Comparison of ENCODE assay signal across 14 cellular contexts in genomic region chr1:21631944-21632887, GRCh38. TPM values are rescaled to one million over a fixed set of nuclear protein-coding genes. Genes with fewer than 3 reads are reported as not detected.
DNase-seq lines count a peak whose midpoint lies in the region; ATAC-seq and TF ChIP-seq lines count a peak whose summit lies in the region.
"Had no signal": no experiment of that assay in that cellular context is flagged by ENCODE, and none has a peak within 500 bp of the region (broad histone marks: within the 10 kb centered on the region; RNA-seq: fewer than 3 reads in every experiment).

No MANE protein-coding gene starts in this region.

- no peaks in the 10 kb centered on the region for H3K36me3 ChIP-seq in adrenal gland (replicated peaks in 1 of 2)
- H3K36me3 ChIP-seq in naive thymus-derived CD4-positive, alpha-beta T cell (ENCODE audit: control insufficient read depth in 2 of 3, insufficient read depth in 3 of 3, low read length in 3 of 3), result no peaks in the 10 kb centered on the region
- H3K36me3 ChIP-seq in osteoblast (ENCODE audit: insufficient read depth, low read length), result no peaks in the 10 kb centered on the region
- no peaks in the 10 kb centered on the region for H3K36me3 ChIP-seq in HAP-1 (replicated peaks)
- H3K36me3 ChIP-seq: gastroesophageal sphincter, ovary had no signal

- peaks cover 7% of the 10 kb centered on the region for H3K36me3 Mint-ChIP-seq in Calu3 (ENCODE audit: insufficient read depth, unreplicated experiment)
- no peaks in the 10 kb centered on the region for H3K36me3 Mint-ChIP-seq in naive thymus-derived CD4-positive, alpha-beta T cell
- H3K36me3 Mint-ChIP-seq: CD8-positive, alpha-beta T cell; stimulated activated memory B cell treated with anti-CD40 and anti-IgM and Interleukin-4, amounts not matched to agents 10 μg/mL and 1 μg/mL and 100 μg/mL, for 72 hours had no signal

- no peaks in the 10 kb centered on the region for H3K9me3 Mint-ChIP-seq in Calu3 (ENCODE audit: low read depth, unreplicated experiment)
- H3K9me3 Mint-ChIP-seq in naive thymus-derived CD4-positive, alpha-beta T cell, result peaks cover 0 to 3% (median 0%) of the 10 kb centered on the region in 11 donors
- H3K9me3 Mint-ChIP-seq: CD8-positive, alpha-beta T cell; stimulated activated memory B cell treated with anti-CD40 and anti-IgM and Interleukin-4, amounts not matched to agents 10 μg/mL and 1 μg/mL and 100 μg/mL, for 72 hours had no signal

- no peaks in the 10 kb centered on the region for H3K27me3 Mint-ChIP-seq in Calu3 (ENCODE audit: unreplicated experiment)
- peaks cover 0 to 20% (median 8%) of the 10 kb centered on the region in 5 donors for H3K27me3 Mint-ChIP-seq in naive thymus-derived CD4-positive, alpha-beta T cell

- peak; percentile 43 for DNase-seq in Calu3
- peak; percentile 55 for DNase-seq in NB4 (ENCODE audit: low read depth)
- peak; percentile 70 to 90 (median 83) for DNase-seq in adrenal gland
- no peak for DNase-seq in naive thymus-derived CD4-positive, alpha-beta T cell
- no peak for DNase-seq in osteoblast (ENCODE audit: insufficient read length, low spot score, missing footprints)
- DNase-seq in NCI-H69 (lab: John Stamatoyannopoulos, UW), result no peak
- no peak for DNase-seq in HAP-1 (ENCODE audit: low spot score in 2 of 2)
- DNase-seq: amniotic stem cell; CD8-positive, alpha-beta T cell; effector CD4-positive, alpha-beta T cell; NCI-H2029 treated with DMSO at 0.1 percent for 48 hours; ovary had no signal

- H3K4me2 ChIP-seq in osteoblast (ENCODE audit: insufficient read depth, low read length), result no peak overlapping the region

- H2AFZ ChIP-seq in osteoblast (ENCODE audit: low read length), result no peak overlapping the region

- peak; percentile 14 for ATAC-seq in naive thymus-derived CD4-positive, alpha-beta T cell
- ATAC-seq: CD8-positive, alpha-beta T cell; gastroesophageal sphincter; stimulated activated memory B cell treated with anti-CD40 and anti-IgM and Interleukin-4, amounts not matched to agents 10 μg/mL and 1 μg/mL and 100 μg/mL, for 72 hours had no signal

- WGBS in adrenal gland, 4 donors, result 21 to 43% (median 34%) methylated on average over 7 to 19 of the region's 19 CpGs

- POLR2A ChIA-PET in naive thymus-derived CD4-positive, alpha-beta T cell (lab: Charles Lee), result no interaction called here

- H3K27ac ChIP-seq in adrenal gland (peak overlapping the region; percentile 43 to 79 (median 68)), osteoblast (ENCODE audit: low read depth, low read length) (no peak overlapping the region)
- no peak overlapping the region for H3K27ac ChIP-seq in naive thymus-derived CD4-positive, alpha-beta T cell (ENCODE audit: low read depth, low read length)
- H3K27ac ChIP-seq: gastroesophageal sphincter, ovary had no signal

- H3K27me3 ChIP-seq in adrenal gland (no peaks in the 10 kb centered on the region), osteoblast (ENCODE audit: insufficient read depth, low read length) (peaks cover 10% of the 10 kb centered on the region), HAP-1 (ENCODE audit: low read depth) (no peaks in the 10 kb centered on the region)
- no peaks in the 10 kb centered on the region for H3K27me3 ChIP-seq in naive thymus-derived CD4-positive, alpha-beta T cell (ENCODE audit: control insufficient read depth in 2 of 2, insufficient read depth in 2 of 2, low read length in 2 of 2)
- H3K27me3 ChIP-seq: ovary had no signal

- H3K4me1 ChIP-seq in adrenal gland (replicated peaks in 1 of 2) (peaks cover 8 to 24% of the 10 kb centered on the region in 2 donors), osteoblast (ENCODE audit: insufficient read depth, low read length) (no peaks in the 10 kb centered on the region), HAP-1 (no peaks in the 10 kb centered on the region; the same call in 1 of the 2 replicates)
- H3K4me1 ChIP-seq in naive thymus-derived CD4-positive, alpha-beta T cell (ENCODE audit: control insufficient read depth in 2 of 2, insufficient read depth in 2 of 2, low read length in 2 of 2), result no peaks in the 10 kb centered on the region
- H3K4me1 ChIP-seq: gastroesophageal sphincter had no signal

- peaks cover 23% of the 10 kb centered on the region for H3K4me1 Mint-ChIP-seq in Calu3 (ENCODE audit: low read depth, unreplicated experiment)
- peaks cover 0 to 1% (median 0%) of the 10 kb centered on the region in 7 donors for H3K4me1 Mint-ChIP-seq in naive thymus-derived CD4-positive, alpha-beta T cell
- H3K4me1 Mint-ChIP-seq: stimulated activated memory B cell treated with anti-CD40 and anti-IgM and Interleukin-4, amounts not matched to agents 10 μg/mL and 1 μg/mL and 100 μg/mL, for 72 hours had no signal

- TF ChIP-seq POLR2A in NB4 (IDR thresholded peaks at IDR 0.05; ENCODE audit: extremely low read depth, insufficient read length) (no peak), adrenal gland (IDR thresholded peaks at IDR 0.05) (no peak)

- in situ Hi-C loops in HAP-1 (cut with MboI; ENCODE audit: low sequenced_read_pairs), result no loop called here

- TF ChIP-seq CTCF in Calu3 (IDR thresholded peaks at IDR 0.05; ENCODE audit: unreplicated experiment) (no peak), NB4 (IDR thresholded peaks at IDR 0.05; ENCODE audit: low read depth, low read length) (no peak), adrenal gland (IDR thresholded peaks at IDR 0.05) (no peak), osteoblast (IDR thresholded peaks at IDR 0.05; ENCODE audit: extremely low read depth, low read depth, low read length) (no peak)

- CTCF ChIA-PET in Calu3 (lab: Charles Lee), result no interaction called here
- CTCF ChIA-PET in naive thymus-derived CD4-positive, alpha-beta T cell (lab: Charles Lee), result no interaction called here

- no peak overlapping the region for H3K4me3 Mint-ChIP-seq in Calu3 (ENCODE audit: low read depth, unreplicated experiment)
- no peak overlapping the region for H3K4me3 Mint-ChIP-seq in naive thymus-derived CD4-positive, alpha-beta T cell
- H3K4me3 Mint-ChIP-seq: CD8-positive, alpha-beta T cell; stimulated activated memory B cell treated with anti-CD40 and anti-IgM and Interleukin-4, amounts not matched to agents 10 μg/mL and 1 μg/mL and 100 μg/mL, for 72 hours had no signal

- no peaks in the 10 kb centered on the region for H3K79me2 ChIP-seq in osteoblast (ENCODE audit: insufficient read depth, low read length)

- H3K4me3 ChIP-seq in NB4 (ENCODE audit: low read depth, low read length) (no peak overlapping the region), adrenal gland (no peak overlapping the region), osteoblast (ENCODE audit: insufficient read depth, low read length) (no peak overlapping the region), HAP-1 (no peak overlapping the region)
- no peak overlapping the region for H3K4me3 ChIP-seq in naive thymus-derived CD4-positive, alpha-beta T cell (ENCODE audit: low read length)
- H3K4me3 ChIP-seq: gastroesophageal sphincter, ovary had no signal

- no peaks in the 10 kb centered on the region for H4K20me1 ChIP-seq in osteoblast (ENCODE audit: insufficient read depth, low read length)

- H3K9me3 ChIP-seq in adrenal gland (replicated peaks in 1 of 3) (no peaks in the 10 kb centered on the region), osteoblast (ENCODE audit: low read depth, low read length) (no peaks in the 10 kb centered on the region), HAP-1 (no peaks in the 10 kb centered on the region)
- no peaks in the 10 kb centered on the region for H3K9me3 ChIP-seq in naive thymus-derived CD4-positive, alpha-beta T cell (ENCODE audit: control insufficient read depth in 2 of 3, low read length in 3 of 3)
- H3K9me3 ChIP-seq: gastroesophageal sphincter, ovary had no signal

- no peak overlapping the region for H3K27ac Mint-ChIP-seq in Calu3 (ENCODE audit: unreplicated experiment)
- no peak overlapping the region for H3K27ac Mint-ChIP-seq in naive thymus-derived CD4-positive, alpha-beta T cell
- H3K27ac Mint-ChIP-seq: CD8-positive, alpha-beta T cell; stimulated activated memory B cell treated with anti-CD40 and anti-IgM and Interleukin-4, amounts not matched to agents 10 μg/mL and 1 μg/mL and 100 μg/mL, for 72 hours had no signal

- BruUV-seq in Calu3 (replicated peaks; lab: Mats Ljungman, UMichigan), result no TSS peak

- intact Hi-C loops in Calu3 (cut with micrococcal nuclease; ENCODE audit: unreplicated experiment) (no loop called here), adrenal gland (cut with DNase I) (no loop called here)
- intact Hi-C loops in naive thymus-derived CD4-positive, alpha-beta T cell (cut with micrococcal nuclease), result no loop called here

RNA-seq across cellular contexts. Expression of gene RAP1GAP, which starts 36.9 kb away (rescaled TPM):
- total RNA-seq in Calu3 (2022) (23.8 and 26.8 TPM in 2 replicates), adrenal gland (100 to 1,000 TPM in 3 of 8 donors, 10 to 100 TPM in 5; 52.4 to 409 (median 90.0) TPM), osteoblast (under 0.01 and 0.29 TPM in 2 replicates)
- polyA plus RNA-seq in adrenal gland, result 100 to 1,000 TPM in 2 of 3 donors, 10 to 100 TPM in 1; 62.4 to 250 (median 105) TPM
- total RNA-seq in naive thymus-derived CD4-positive, alpha-beta T cell, result 1 to 10 TPM in 1 of 5 experiments, under 1 TPM in 3, not detected in 1; 0.16 to 1.4 (median 0.42) TPM
- not detected for polyA plus RNA-seq in naive thymus-derived CD4-positive, alpha-beta T cell

Comparison
In these comparisons a context has a peak if more than half of its experiments do, and no peak if none do; other contexts are left out.
1. DNase-seq: peak in Calu3 (single experiment), NB4 (single experiment) and adrenal gland (7 of 7); none in naive thymus-derived CD4-positive, alpha-beta T cell (0 of 9), osteoblast (single experiment), NCI-H69 (single experiment) and HAP-1 (0 of 2).
2. H3K27ac ChIP-seq: peak in adrenal gland (5 of 5); none in naive thymus-derived CD4-positive, alpha-beta T cell (single experiment) and osteoblast (single experiment).
3. RNA of gene RAP1GAP, which starts 36.9 kb away (total RNA-seq): 52.4 to 409 TPM in adrenal gland and 23.8 to 26.8 TPM in Calu3; 0.16 to 1.4 TPM in naive thymus-derived CD4-positive, alpha-beta T cell and under 0.01 to 0.29 TPM in osteoblast; every median in the first group is over 10 times any median in the second.